ENCODE assay signal across 8 cellular contexts in the genomic region with DNA sequence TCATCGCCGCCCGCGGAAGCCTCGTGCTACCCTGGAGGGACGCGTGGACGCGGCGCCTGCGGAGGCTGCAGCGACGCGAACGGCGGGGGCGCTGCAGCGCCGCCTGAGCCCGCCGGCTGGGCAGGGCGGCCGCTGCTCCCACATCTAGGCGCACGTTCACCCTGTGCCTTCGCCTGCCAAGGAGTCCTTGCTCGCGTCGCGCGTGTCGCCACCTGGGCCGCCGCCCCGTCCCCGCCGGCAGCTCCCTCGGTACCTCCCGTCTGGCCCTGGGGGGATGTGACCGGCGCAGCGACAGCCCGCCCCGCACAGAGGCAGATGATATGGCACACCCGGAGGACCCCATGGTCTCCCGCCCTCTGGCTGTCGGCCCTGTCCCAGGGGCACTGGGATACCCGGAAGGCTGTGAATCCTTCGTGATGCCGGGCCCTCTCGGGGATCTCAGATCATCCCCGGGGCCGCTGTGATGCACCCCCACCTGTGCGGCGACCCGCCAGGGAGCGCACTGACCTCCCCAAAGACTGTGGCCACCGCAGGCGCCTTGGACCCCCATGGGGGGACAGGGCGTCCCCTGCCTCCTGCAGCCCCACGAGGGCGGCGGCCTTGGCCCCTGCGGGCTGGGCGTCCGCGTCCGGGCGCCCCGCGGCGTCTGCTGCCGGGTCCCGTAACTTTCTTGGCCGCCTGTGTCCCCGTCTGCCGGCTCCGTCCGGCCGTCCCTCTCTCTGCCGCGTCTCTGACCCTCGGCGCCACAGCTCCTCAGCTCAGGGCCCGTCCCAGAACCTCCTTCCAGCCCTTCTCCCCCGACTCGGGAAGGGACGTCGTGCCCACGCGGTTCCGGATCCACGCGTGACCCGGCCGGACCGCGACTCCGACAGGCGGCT. TPM values are rescaled to one million over a fixed set of nuclear protein-coding genes. Genes with fewer than 3 reads are reported as not detected.
DNase-seq lines count a peak whose midpoint lies in the region; ATAC-seq, FAIRE-seq and TF ChIP-seq lines count a peak whose summit lies in the region.

No MANE protein-coding gene starts in this region.

- TSS peak; percentile 81 for BruUV-seq in K562 (replicated peaks; lab: Mats Ljungman, UMichigan)

- H3K27ac ChIP-seq in K562 (ENCODE audit: extremely low read depth, low read depth, low read length) (peak overlapping the region; percentile 88), skin epidermis (peak overlapping the region; percentile 13 to 90 (median 82))

- peaks cover 51% of the 10 kb centered on the region for H3K79me2 ChIP-seq in K562 (ENCODE audit: control insufficient read depth, insufficient read depth, low read length)

- no peaks in the 10 kb centered on the region for H3K9me1 ChIP-seq in K562 (ENCODE audit: control insufficient read depth, insufficient read depth, low read length)

- H2AFZ ChIP-seq in K562 (ENCODE audit: low read depth, low read length), result peak overlapping the region; percentile 75

- TF ChIP-seq POLR2A in K562 (conservative IDR thresholded peaks at IDR 0.05), result peak; percentile 72

- no peaks in the 10 kb centered on the region; the same call in 2 of the 3 replicates for H3K36me3 ChIP-seq in K562 (ENCODE audit: control insufficient read depth, insufficient read depth, low read length)

- CTCF ChIA-PET in K562 (lab: Yijun Ruan, JAX; ENCODE audit: low intra/inter-chr PET ratio), result interaction anchor here (0.6 to 1.1 kb wide), 4 partner anchors 27 to 177 kb away, joined by 3 to 5 read pairs (median 3); a partner anchor contains a TSS

- no peaks in the 10 kb centered on the region for H3K27me3 ChIP-seq in K562 (ENCODE audit: control insufficient read depth in 2 of 2, insufficient read depth in 2 of 2, low read length in 2 of 2)

- peak; percentile 40 for FAIRE-seq in HTR-8/SVneo (lab: Jason Lieb, UNC)
- peak; percentile 51 for FAIRE-seq in K562 (lab: Jason Lieb, UNC)

- H3K9ac ChIP-seq in K562 (ENCODE audit: insufficient read depth in 1 of 2, low read depth in 2 of 2, low read length in 2 of 2), result peak overlapping the region; percentile 80 to 98

- POLR2A ChIA-PET in K562 (lab: Yijun Ruan, JAX), result interaction anchor here (0.6 to 1.4 kb wide), 6 partner anchors 11 to 502 kb away, joined by 3 to 4 read pairs (median 3); a partner anchor contains a TSS

- TF ChIP-seq CTCF in K562 (IDR thresholded peaks at IDR 0.05 in 2 of 3, conservative IDR thresholded peaks at IDR 0.05 in 1 of 3; ENCODE audit: insufficient read depth in 2 of 3, low read depth in 1 of 3, low read length in 3 of 3), result peak; percentile 35 to 72 (median 56); a peak in 5 of 6 replicates

- TF ChIP-seq EP300 in K562 (IDR thresholded peaks at IDR 0.05; ENCODE audit: low read length), result no peak

- H4K20me1 ChIP-seq in K562 (replicated peaks; ENCODE audit: control insufficient read depth, insufficient read depth, low read length), result peaks cover 3% of the 10 kb centered on the region; the same call in 1 of the 2 replicates

- H3K9me3 ChIP-seq in K562 (replicated peaks; ENCODE audit: control insufficient read depth, insufficient read depth, low read depth, low read length) (no peaks in the 10 kb centered on the region), iPS-18c (ENCODE audit: control insufficient read depth, insufficient read depth, low read length) (no peaks in the 10 kb centered on the region)

- peak overlapping the region; percentile 76 for H3K4me3 ChIP-seq in K562
- peak overlapping the region; percentile 73 for H3K4me3 ChIP-seq in iPS-18c (ENCODE audit: insufficient read depth, low read depth, low read length)
- peak overlapping the region; percentile 59 to 79 (median 68) for H3K4me3 ChIP-seq in skin epidermis

- DNase-seq in NCI-H146 (lab: John Stamatoyannopoulos, UW) (peak; percentile 56), NCI-H146 treated with DMSO at 0.1 percent for 48 hours (lab: John Stamatoyannopoulos, UW; ENCODE audit: unreplicated experiment) (no peak), HTR-8/SVneo (ENCODE audit: insufficient read length, low spot score) (no peak), T-helper 2 cell (peak in 4 of 5 experiments; percentile 29 to 72 (median 52)), K562 (ENCODE audit: extremely low read depth in 1 of 4, low spot score in 3 of 4) (peak; percentile 60 to 78 (median 68)), cerebellar cortex (ENCODE audit: low spot score) (no peak)

- H3K4me1 ChIP-seq in K562 (replicated peaks in 1 of 2; ENCODE audit: control insufficient read depth in 2 of 2, insufficient read depth in 2 of 2, low read length in 2 of 2), result peaks cover 37 to 94% of the 10 kb centered on the region in 2 experiments

- intact Hi-C loops in K562 (cut with micrococcal nuclease), result no loop called here

- in situ Hi-C loops in K562 (cut with MboI), result no loop called here

- H3K4me2 ChIP-seq in K562 (ENCODE audit: insufficient read depth, low read length), result peak overlapping the region; percentile 89

- 0% methylated on average over 57 of the region's 100 CpGs for WGBS in K562 (ENCODE audit: insufficient coverage, low coverage, missing lambda C conversion rate)

- TF ChIP-seq RAD21 in K562 (CRISPR knock-in tag; conservative IDR thresholded peaks at IDR 0.05 in 1 of 2, IDR thresholded peaks at IDR 0.05 in 1 of 2), result peak; percentile 31 to 58; a peak in 3 of 4 replicates

- ATAC-seq in K562, result peak; percentile 78

RNA-seq across cellular contexts. Expression of a gene that starts 0.7 kb away (rescaled TPM):
- total RNA-seq in K562 (2011; cell fraction: chromatin; rRNA removed; ENCODE audit: low replicate concordance), result 29.2 and 69.3 TPM in 2 replicates
- total RNA-seq in K562 (2011; cell fraction: nucleolus; rRNA removed), result 36.9 and 38.2 TPM in 2 replicates
- 27.0 and 36.9 TPM in 2 replicates for total RNA-seq in K562 (2011; cell fraction: nucleoplasm; rRNA removed)
- total RNA-seq in K562 (2014; rRNA removed) (7.2 and 13.4 TPM in 2 replicates), K562 (2014; rRNA removed; fragmentation: Illumina TruSeq; extraction: Trizol) (4.2 and 4.9 TPM in 2 replicates), K562 (2015; rRNA removed; fragmentation: Illumina TruSeq; extraction: Trizol) (9.1 and 11.2 TPM in 2 replicates), K562 (2021) (22.6 and 24.3 TPM in 2 replicates)
- polyA plus RNA-seq in K562 (2011; rRNA removed) (5.7 and 9.4 TPM in 2 replicates), K562 (2014; fragmentation: Illumina TruSeq; extraction: Trizol) (7.2 and 9.4 TPM in 2 replicates), K562 (2014; fragmentation: Nextera tagmentation; extraction: Ambion mirVana) (1 to 10 TPM; 1.7 to 4.2 TPM), K562 (2014; rRNA removed) (8.3 and 9.3 TPM in 2 replicates)
- polyA plus RNA-seq in K562 (2011; cell fraction: cytosol; rRNA removed), result 7.1 and 12.3 TPM in 2 replicates
- 22.9 and 34.2 TPM in 2 replicates for polyA plus RNA-seq in K562 (2011; cell fraction: nucleus; rRNA removed)
- polyA plus RNA-seq in K562 (2012), result 8.5 and 9.1 TPM in 2 replicates
- polyA minus RNA-seq in K562 (2011; rRNA and poly(A)+ RNA removed), result 6.5 and 9.7 TPM in 2 replicates
- 13.1 and 14.3 TPM in 2 replicates for polyA minus RNA-seq in K562 (2011; cell fraction: cytosol; rRNA and poly(A)+ RNA removed)
- polyA minus RNA-seq in K562 (2011; cell fraction: nucleus; rRNA and poly(A)+ RNA removed), result 12.5 and 15.3 TPM in 2 replicates

RNA-seq across cellular contexts. Expression of a gene that starts 3.1 kb away (rescaled TPM):
- total RNA-seq in K562 (2011; cell fraction: chromatin; rRNA removed; ENCODE audit: low replicate concordance), result 0.42 TPM in 1 of 2 replicates, not detected in the other
- 0.13 and 0.17 TPM in 2 replicates for total RNA-seq in K562 (2011; cell fraction: nucleolus; rRNA removed)
- not detected in 2 replicates for total RNA-seq in K562 (2011; cell fraction: nucleoplasm; rRNA removed)
- total RNA-seq in K562 (2014; rRNA removed) (not detected in 2 replicates), K562 (2014; rRNA removed; fragmentation: Illumina TruSeq; extraction: Trizol) (not detected in 2 replicates), K562 (2015; rRNA removed; fragmentation: Illumina TruSeq; extraction: Trizol) (not detected in 2 replicates), K562 (2021) (not detected in 2 replicates)
- polyA plus RNA-seq in K562 (2011; rRNA removed) (not detected in 2 replicates), K562 (2014; fragmentation: Illumina TruSeq; extraction: Trizol) (not detected in 2 replicates), K562 (2014; fragmentation: Nextera tagmentation; extraction: Ambion mirVana) (not detected), K562 (2014; rRNA removed) (not detected in 2 replicates)
- polyA plus RNA-seq in K562 (2011; cell fraction: cytosol; rRNA removed), result not detected in 2 replicates
- not detected in 2 replicates for polyA plus RNA-seq in K562 (2011; cell fraction: nucleus; rRNA removed)
- 0.07 and 0.08 TPM in 2 replicates for polyA plus RNA-seq in K562 (2012)
- not detected in 2 replicates for polyA minus RNA-seq in K562 (2011; rRNA and poly(A)+ RNA removed)
- polyA minus RNA-seq in K562 (2011; cell fraction: cytosol; rRNA and poly(A)+ RNA removed), result not detected in 2 replicates
- not detected in 2 replicates for polyA minus RNA-seq in K562 (2011; cell fraction: nucleus; rRNA and poly(A)+ RNA removed)

RNA-seq across cellular contexts. Expression of a gene that starts 14.3 kb away (rescaled TPM):
- total RNA-seq in K562 (2011; cell fraction: chromatin; rRNA removed; ENCODE audit: low replicate concordance), result 28.4 and 114 TPM in 2 replicates
- total RNA-seq in K562 (2011; cell fraction: nucleolus; rRNA removed), result 102 and 124 TPM in 2 replicates
- total RNA-seq in K562 (2011; cell fraction: nucleoplasm; rRNA removed), result 40.8 and 51.4 TPM in 2 replicates
- total RNA-seq in K562 (2014; rRNA removed), result 50.2 and 66.0 TPM in 2 replicates
- 6.4 and 11.6 TPM in 2 replicates for total RNA-seq in K562 (2014; rRNA removed; fragmentation: Illumina TruSeq; extraction: Trizol)
- 25.8 and 28.4 TPM in 2 replicates for total RNA-seq in K562 (2015; rRNA removed; fragmentation: Illumina TruSeq; extraction: Trizol)
- 43.0 and 46.1 TPM in 2 replicates for total RNA-seq in K562 (2021)
- 11.5 and 19.7 TPM in 2 replicates for polyA plus RNA-seq in K562 (2011; rRNA removed)
- 12.4 and 30.6 TPM in 2 replicates for polyA plus RNA-seq in K562 (2011; cell fraction: cytosol; rRNA removed)
- 115 and 152 TPM in 2 replicates for polyA plus RNA-seq in K562 (2011; cell fraction: nucleus; rRNA removed)
- 25.5 and 36.0 TPM in 2 replicates for polyA plus RNA-seq in K562 (2012)
- polyA plus RNA-seq in K562 (2014; fragmentation: Illumina TruSeq; extraction: Trizol), result 17.6 and 21.1 TPM in 2 replicates
- 1 to 10 TPM in 1 of 2 experiments, under 1 TPM in 1; 0.75 to 2.2 TPM for polyA plus RNA-seq in K562 (2014; fragmentation: Nextera tagmentation; extraction: Ambion mirVana)
- polyA plus RNA-seq in K562 (2014; rRNA removed), result 46.1 and 57.0 TPM in 2 replicates
- 3.6 and 6.3 TPM in 2 replicates for polyA minus RNA-seq in K562 (2011; rRNA and poly(A)+ RNA removed)
- polyA minus RNA-seq in K562 (2011; cell fraction: cytosol; rRNA and poly(A)+ RNA removed), result 5.9 and 8.8 TPM in 2 replicates
- 44.7 and 53.2 TPM in 2 replicates for polyA minus RNA-seq in K562 (2011; cell fraction: nucleus; rRNA and poly(A)+ RNA removed)

RNA-seq across cellular contexts. Expression of a gene that starts 39.5 kb away (rescaled TPM):
- total RNA-seq in K562 (2011; cell fraction: chromatin; rRNA removed; ENCODE audit: low replicate concordance), result 30.3 and 91.0 TPM in 2 replicates
- total RNA-seq in K562 (2011; cell fraction: nucleolus; rRNA removed), result 132 and 138 TPM in 2 replicates
- total RNA-seq in K562 (2011; cell fraction: nucleoplasm; rRNA removed), result 102 and 104 TPM in 2 replicates
- total RNA-seq in K562 (2014; rRNA removed), result 28.4 and 48.6 TPM in 2 replicates
- total RNA-seq in K562 (2014; rRNA removed; fragmentation: Illumina TruSeq; extraction: Trizol), result 10.2 and 10.8 TPM in 2 replicates
- total RNA-seq in K562 (2015; rRNA removed; fragmentation: Illumina TruSeq; extraction: Trizol), result 22.7 and 24.3 TPM in 2 replicates
- total RNA-seq in K562 (2021), result 213 and 228 TPM in 2 replicates
- polyA plus RNA-seq in K562 (2011; rRNA removed), result 7.1 and 14.1 TPM in 2 replicates
- 28.4 and 49.5 TPM in 2 replicates for polyA plus RNA-seq in K562 (2011; cell fraction: cytosol; rRNA removed)
- polyA plus RNA-seq in K562 (2011; cell fraction: nucleus; rRNA removed), result 18.4 and 28.6 TPM in 2 replicates
- polyA plus RNA-seq in K562 (2012), result 228 and 237 TPM in 2 replicates
- 44.5 and 83.3 TPM in 2 replicates for polyA plus RNA-seq in K562 (2014; fragmentation: Illumina TruSeq; extraction: Trizol)
- 1 to 10 TPM; 2.9 to 5.2 TPM for polyA plus RNA-seq in K562 (2014; fragmentation: Nextera tagmentation; extraction: Ambion mirVana)
- polyA plus RNA-seq in K562 (2014; rRNA removed), result 63.0 and 66.3 TPM in 2 replicates
- 4.5 and 5.5 TPM in 2 replicates for polyA minus RNA-seq in K562 (2011; rRNA and poly(A)+ RNA removed)
- 81.8 and 143 TPM in 2 replicates for polyA minus RNA-seq in K562 (2011; cell fraction: cytosol; rRNA and poly(A)+ RNA removed)
- 8.2 and 10.8 TPM in 2 replicates for polyA minus RNA-seq in K562 (2011; cell fraction: nucleus; rRNA and poly(A)+ RNA removed)

RNA-seq across cellular contexts. Expression of a gene that starts 45.0 kb away (rescaled TPM):
- total RNA-seq in K562 (2011; cell fraction: chromatin; rRNA removed; ENCODE audit: low replicate concordance), result 85.7 and 196 TPM in 2 replicates
- 118 and 124 TPM in 2 replicates for total RNA-seq in K562 (2011; cell fraction: nucleolus; rRNA removed)
- 119 and 147 TPM in 2 replicates for total RNA-seq in K562 (2011; cell fraction: nucleoplasm; rRNA removed)
- total RNA-seq in K562 (2014; rRNA removed) (46.2 and 66.4 TPM in 2 replicates), K562 (2014; rRNA removed; fragmentation: Illumina TruSeq; extraction: Trizol) (26.2 and 29.5 TPM in 2 replicates), K562 (2015; rRNA removed; fragmentation: Illumina TruSeq; extraction: Trizol) (34.2 and 36.9 TPM in 2 replicates), K562 (2021) (62.9 and 70.1 TPM in 2 replicates)
- polyA plus RNA-seq in K562 (2011; rRNA removed) (18.5 and 18.8 TPM in 2 replicates), K562 (2014; fragmentation: Illumina TruSeq; extraction: Trizol) (30.8 and 43.5 TPM in 2 replicates), K562 (2014; fragmentation: Nextera tagmentation; extraction: Ambion mirVana) (1 to 10 TPM; 4.1 to 5.4 TPM), K562 (2014; rRNA removed) (24.6 and 28.5 TPM in 2 replicates)
- 23.2 and 35.3 TPM in 2 replicates for polyA plus RNA-seq in K562 (2011; cell fraction: cytosol; rRNA removed)
- 34.8 and 58.2 TPM in 2 replicates for polyA plus RNA-seq in K562 (2011; cell fraction: nucleus; rRNA removed)
- polyA plus RNA-seq in K562 (2012), result 35.0 and 35.7 TPM in 2 replicates
- 39.0 and 67.5 TPM in 2 replicates for polyA minus RNA-seq in K562 (2011; rRNA and poly(A)+ RNA removed)
- polyA minus RNA-seq in K562 (2011; cell fraction: cytosol; rRNA and poly(A)+ RNA removed), result 65.5 and 70.9 TPM in 2 replicates
- 35.1 and 42.3 TPM in 2 replicates for polyA minus RNA-seq in K562 (2011; cell fraction: nucleus; rRNA and poly(A)+ RNA removed)

Comparison
In these comparisons a context has a peak if more than half of its experiments do, and no peak if none do; other contexts are left out.
1. DNase-seq: peak in NCI-H146 (single experiment), T-helper 2 cell (4 of 5) and K562 (4 of 4); none in NCI-H146 treated with DMSO at 0.1 percent for 48 hours (single experiment), HTR-8/SVneo (single experiment) and cerebellar cortex (single experiment).
2. Peak in every context shown above with its lines, with median percentiles within 50 percentile points of each other: H3K4me3 ChIP-seq.